ENCODE assay signal across 8 cellular contexts in the genomic region with DNA sequence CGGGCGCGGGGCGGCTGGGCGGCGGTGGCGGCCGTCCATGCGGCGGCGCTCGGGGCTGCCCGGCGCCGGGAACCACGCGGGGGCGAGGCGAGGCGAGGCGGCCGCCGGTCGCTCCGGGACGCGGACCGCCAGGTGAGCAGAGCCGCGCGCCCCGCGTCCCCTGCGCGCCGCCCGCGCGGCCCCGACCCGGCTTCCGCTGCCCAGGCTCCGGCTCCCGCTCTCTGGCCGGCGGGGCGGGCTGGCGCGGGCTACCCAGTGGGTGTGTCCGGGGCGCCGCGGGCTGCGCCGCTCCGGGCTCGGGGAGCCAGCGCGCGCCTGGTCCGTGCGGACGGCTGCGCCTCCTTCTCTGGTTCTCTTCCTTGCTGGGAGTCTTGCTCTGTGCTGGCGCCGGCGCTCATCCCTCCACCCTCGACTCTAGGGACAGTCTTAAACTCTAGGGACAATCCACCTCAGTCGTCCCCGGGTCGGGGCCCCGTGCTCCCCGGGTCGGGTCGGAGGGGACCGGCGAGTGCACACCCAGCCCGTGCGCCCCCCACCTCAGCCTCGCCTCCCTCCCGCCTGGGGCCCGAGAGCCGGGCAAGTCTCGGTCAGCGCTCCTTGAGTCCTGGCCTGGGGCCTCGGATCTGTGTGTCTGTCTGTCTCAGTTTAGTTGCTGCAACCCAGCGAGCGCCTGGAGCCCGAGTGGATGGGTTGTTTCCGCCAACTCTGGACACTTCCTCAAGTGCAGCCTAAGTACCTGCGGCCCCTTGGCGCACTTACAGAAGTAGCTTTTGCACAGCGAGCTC. TPM values are rescaled to one million over a fixed set of nuclear protein-coding genes. Genes with fewer than 3 reads are reported as not detected.
DNase-seq lines count a peak whose midpoint lies in the region; ATAC-seq and TF ChIP-seq lines count a peak whose summit lies in the region.

No MANE protein-coding gene starts in this region.

- CTCF ChIA-PET in AG04449 (lab: Yijun Ruan, JAX), result interaction anchor here (0.6 to 12.2 kb wide), 31 partner anchors 10 to 395 kb away, joined by 3 to 197 read pairs (median 4); no protein-coding TSS in a partner anchor

- no peak overlapping the region for H3K27ac Mint-ChIP-seq in T-helper 17 cell
- no peak overlapping the region for H3K27ac Mint-ChIP-seq in natural killer cell

- H3K4me1 Mint-ChIP-seq in T-helper 17 cell, result peaks cover 7% of the 10 kb centered on the region
- peaks cover 5 to 7% of the 10 kb centered on the region in 2 donors for H3K4me1 Mint-ChIP-seq in natural killer cell

- H3K9me3 Mint-ChIP-seq in natural killer cell, result no peaks in the 10 kb centered on the region

- intact Hi-C loops in natural killer cell (cut with micrococcal nuclease), result no loop called here

- peaks cover 58% of the 10 kb centered on the region for H3K27me3 Mint-ChIP-seq in T-helper 17 cell
- peaks cover 38 to 51% of the 10 kb centered on the region in 2 donors for H3K27me3 Mint-ChIP-seq in natural killer cell (ENCODE audit: low read depth in 2 of 2)

- H3K4me3 Mint-ChIP-seq in T-helper 17 cell, result peak overlapping the region; percentile 85
- H3K4me3 Mint-ChIP-seq in natural killer cell, result peak overlapping the region; percentile 80

- no peak for TF ChIP-seq CTCF in AG04449 (IDR thresholded peaks at IDR 0.05; ENCODE audit: insufficient read depth, low read length, missing control alignments)
- TF ChIP-seq CTCF in natural killer cell (IDR thresholded peaks at IDR 0.05), result no peak

- H3K36me3 Mint-ChIP-seq in T-helper 17 cell (ENCODE audit: low read depth) (peaks cover 2% of the 10 kb centered on the region), natural killer cell (no peaks in the 10 kb centered on the region)

- no peaks in the 10 kb centered on the region for H3K9me3 ChIP-seq in T-helper 17 cell (ENCODE audit: control insufficient read depth, low read length, poor library complexity, severe bottlenecking)

- DNase-seq in AG04449 (ENCODE audit: low read depth, low spot score) (no peak), T-helper 17 cell (no peak), natural killer cell (no peak), GDM1 (lab: John Stamatoyannopoulos, UW) (no peak)

- ATAC-seq in GM18511 (IDR thresholded peaks at IDR 0.05; ENCODE audit: unreplicated experiment), result peak; percentile 26
- ATAC-seq in HG03139 (IDR thresholded peaks at IDR 0.05; ENCODE audit: unreplicated experiment), result peak; percentile 33
- no peak for ATAC-seq in T-helper 17 cell
- peak; percentile 62 for ATAC-seq in esophagus mucosa
- ATAC-seq in natural killer cell, result peak in 2 of 3 donors; percentile 14 to 60
- ATAC-seq in GM18520 (IDR thresholded peaks at IDR 0.05; ENCODE audit: unreplicated experiment), result no peak

- peak overlapping the region; percentile 64 for H3K4me3 ChIP-seq in AG04449 (ENCODE audit: low read depth, low read length)

- POLR2A ChIA-PET in AG04449 (lab: Yijun Ruan, JAX), result interaction anchor here (0.6 to 1.5 kb wide), 2 partner anchors 180 to 269 kb away, joined by 3 to 7 read pairs; no protein-coding TSS in a partner anchor

RNA-seq across cellular contexts. Expression of a gene that starts 0.5 kb away (rescaled TPM):
- total RNA-seq in T-helper 17 cell, result not detected
- total RNA-seq in esophagus mucosa, result 121 TPM
- total RNA-seq in natural killer cell, result not detected

Comparison
In these comparisons a context has a peak if more than half of its experiments do, and no peak if none do; other contexts are left out.
1. ATAC-seq: peak in GM18511 (single experiment), HG03139 (single experiment), esophagus mucosa (single experiment) and natural killer cell (2 of 3); none in T-helper 17 cell (single experiment) and GM18520 (single experiment).
2. RNA of a gene that starts 0.5 kb away (total RNA-seq): 121 TPM in esophagus mucosa (single experiment); not detected in T-helper 17 cell and not detected in natural killer cell; every median in the first group is over 100 times any median in the second.